Comparison of ENCODE assay signal across 12 cellular contexts in the genomic region with DNA sequence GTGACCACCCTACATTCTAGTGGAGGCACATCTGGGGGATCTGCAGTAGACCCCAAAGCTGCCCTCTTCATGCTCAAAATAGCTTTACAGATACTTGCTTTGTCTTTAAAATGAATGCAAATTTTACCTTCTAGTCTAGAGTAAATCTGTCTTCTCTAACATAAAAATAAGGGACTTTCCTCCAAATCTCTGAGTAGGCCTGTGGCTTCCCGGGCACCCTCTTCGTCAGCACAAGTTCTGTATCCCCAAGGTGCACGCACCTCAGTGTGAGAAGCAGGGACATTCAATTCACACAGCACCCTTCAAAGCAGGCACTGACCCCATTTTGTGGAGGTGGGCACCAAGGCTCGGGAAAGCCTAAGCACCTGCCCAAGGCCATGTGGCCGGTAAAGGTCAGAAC. TPM values are rescaled to one million over a fixed set of nuclear protein-coding genes. Genes with fewer than 3 reads are reported as not detected.
A peak's percentile ranks its signal among the peaks of the same experiment; 100 is the strongest.
DNase-seq lines count a peak whose midpoint lies in the region; ATAC-seq, FAIRE-seq and TF ChIP-seq lines count a peak whose summit lies in the region.
"Had no signal": no experiment of that assay in that cellular context is flagged by ENCODE, and none has a peak within 500 bp of the region (broad histone marks: within the 10 kb centered on the region; RNA-seq: fewer than 3 reads in every experiment).

No MANE protein-coding gene starts in this region.

- H3K27ac ChIP-seq in KMS-11 = peak overlapping the region; percentile 15
- no peak overlapping the region for H3K27ac ChIP-seq in astrocyte (ENCODE audit: low read depth, low read length)
- peak overlapping the region in 1 of 2 donors; percentile 98 for H3K27ac ChIP-seq in coronary artery
- H3K27ac ChIP-seq: cardiac muscle cell, SJSA1 had no signal

- peaks cover 45% of the 10 kb centered on the region for H3K79me2 ChIP-seq in KMS-11 (ENCODE audit: insufficient read depth, low read depth)
- peaks cover 54% of the 10 kb centered on the region for H3K79me2 ChIP-seq in astrocyte (ENCODE audit: insufficient read depth, low read length)

- H2AFZ ChIP-seq in KMS-11 (ENCODE audit: low read depth) (no peak overlapping the region), astrocyte (ENCODE audit: low read depth, low read length) (no peak overlapping the region)

- no peaks in the 10 kb centered on the region for H3K9me3 ChIP-seq in astrocyte (ENCODE audit: insufficient read depth, low read depth, low read length)
- H3K9me3 ChIP-seq: SJSA1 had no signal

- peaks cover 49% of the 10 kb centered on the region; the same call in 1 of the 2 replicates for H3K36me3 ChIP-seq in KMS-11 (ENCODE audit: insufficient read depth)
- H3K36me3 ChIP-seq in astrocyte (ENCODE audit: insufficient read depth, low read length) = peaks cover 31% of the 10 kb centered on the region

- no peak for FAIRE-seq in astrocyte (lab: Jason Lieb, UNC)

- DNase-seq in GM12865 (ENCODE audit: low read depth) (peak; percentile 71), astrocyte (ENCODE audit: low read depth) (no peak), coronary artery (ENCODE audit: low spot score) (no peak)
- DNase-seq in stimulated activated effector memory CD8-positive, alpha-beta T cell treated with anti-CD3 and anti-CD28 coated beads, Interleukin-12 subunit alpha, Interleukin-12 subunit beta, amount 100 ng/mL, for 72 hours (ENCODE audit: low spot score in 2 of 2) = no peak
- DNase-seq: DMS53, Kasumi-1, NCI-H226 had no signal

- H3K9me3 Mint-ChIP-seq in astrocyte (ENCODE audit: unreplicated experiment) = no peaks in the 10 kb centered on the region
- no peaks in the 10 kb centered on the region for H3K9me3 Mint-ChIP-seq in stimulated activated effector memory CD8-positive, alpha-beta T cell treated with anti-CD3 and anti-CD28 coated beads, Interleukin-12 subunit alpha, Interleukin-12 subunit beta, amount 100 ng/mL, for 72 hours

- ATAC-seq in stimulated activated effector memory CD8-positive, alpha-beta T cell treated with anti-CD3 and anti-CD28 coated beads, Interleukin-12 subunit alpha, Interleukin-12 subunit beta, amount 100 ng/mL, for 72 hours = peak; percentile 72
- ATAC-seq in HG02938 (IDR thresholded peaks at IDR 0.05; ENCODE audit: unreplicated experiment) (no peak), HG03439 (IDR thresholded peaks at IDR 0.05; ENCODE audit: unreplicated experiment) (no peak)

- peaks cover 63% of the 10 kb centered on the region for H3K4me1 ChIP-seq in KMS-11 (ENCODE audit: low read depth, poor library complexity, severe bottlenecking)
- H3K4me1 ChIP-seq in astrocyte (ENCODE audit: insufficient read depth, low read length) = peaks cover 14% of the 10 kb centered on the region

- H4K20me1 ChIP-seq in KMS-11 (ENCODE audit: insufficient read depth) (peaks cover 23% of the 10 kb centered on the region; the same call in 1 of the 2 replicates), astrocyte (ENCODE audit: insufficient read depth, low read length) (peaks cover 95% of the 10 kb centered on the region)

- peak overlapping the region; percentile 4; the same call in 1 of the 2 replicates for H3K4me2 ChIP-seq in KMS-11
- no peak overlapping the region for H3K4me2 ChIP-seq in astrocyte (ENCODE audit: low read length)

- H3K9ac ChIP-seq in KMS-11 = no peak overlapping the region
- no peak overlapping the region for H3K9ac ChIP-seq in astrocyte (ENCODE audit: low read length)

- TF ChIP-seq CTCF in GM12865 (IDR thresholded peaks at IDR 0.05; ENCODE audit: insufficient read depth, low read depth, low read length, missing control alignments) (no peak), KMS-11 (conservative IDR thresholded peaks at IDR 0.05; ENCODE audit: low read depth, low read length) (no peak), astrocyte (IDR thresholded peaks at IDR 0.05; ENCODE audit: insufficient read depth, low read depth, low read length) (no peak), coronary artery (IDR thresholded peaks at IDR 0.05) (no peak)

- H3K27me3 ChIP-seq in KMS-11 (ENCODE audit: insufficient read depth, low read depth) (no peaks in the 10 kb centered on the region), astrocyte (ENCODE audit: insufficient read depth, low read length) (no peaks in the 10 kb centered on the region)
- H3K27me3 ChIP-seq: cardiac muscle cell, SJSA1 had no signal

- H3K4me1 Mint-ChIP-seq in astrocyte (ENCODE audit: low read depth, unreplicated experiment) = peaks cover 27% of the 10 kb centered on the region
- H3K4me1 Mint-ChIP-seq in stimulated activated effector memory CD8-positive, alpha-beta T cell treated with anti-CD3 and anti-CD28 coated beads, Interleukin-12 subunit alpha, Interleukin-12 subunit beta, amount 100 ng/mL, for 72 hours = peaks cover 85% of the 10 kb centered on the region

- H3K36me3 Mint-ChIP-seq in astrocyte (ENCODE audit: low read depth, unreplicated experiment) = peaks cover 41% of the 10 kb centered on the region
- peaks cover 74% of the 10 kb centered on the region for H3K36me3 Mint-ChIP-seq in stimulated activated effector memory CD8-positive, alpha-beta T cell treated with anti-CD3 and anti-CD28 coated beads, Interleukin-12 subunit alpha, Interleukin-12 subunit beta, amount 100 ng/mL, for 72 hours

- H3K4me3 Mint-ChIP-seq in astrocyte (ENCODE audit: unreplicated experiment) = no peak overlapping the region
- H3K4me3 Mint-ChIP-seq in stimulated activated effector memory CD8-positive, alpha-beta T cell treated with anti-CD3 and anti-CD28 coated beads, Interleukin-12 subunit alpha, Interleukin-12 subunit beta, amount 100 ng/mL, for 72 hours = peak overlapping the region; percentile 48

- H3K27me3 Mint-ChIP-seq in astrocyte (ENCODE audit: low read depth, unreplicated experiment) = no peaks in the 10 kb centered on the region

- H3K4me3 ChIP-seq in GM12865 (ENCODE audit: low read depth, low read length) = peak overlapping the region; percentile 21
- no peak overlapping the region for H3K4me3 ChIP-seq in KMS-11 (IDR thresholded peaks at IDR 0.05; ENCODE audit: insufficient read depth, low read depth, low read length)
- H3K4me3 ChIP-seq in astrocyte (ENCODE audit: insufficient read depth, low read depth, low read length) = no peak overlapping the region
- H3K4me3 ChIP-seq in coronary artery = no peak overlapping the region
- H3K4me3 ChIP-seq: cardiac muscle cell, SJSA1 had no signal

- H3K27ac Mint-ChIP-seq in astrocyte (ENCODE audit: unreplicated experiment) = peak overlapping the region; percentile 26
- H3K27ac Mint-ChIP-seq in stimulated activated effector memory CD8-positive, alpha-beta T cell treated with anti-CD3 and anti-CD28 coated beads, Interleukin-12 subunit alpha, Interleukin-12 subunit beta, amount 100 ng/mL, for 72 hours = peak overlapping the region; percentile 95

RNA-seq across cellular contexts. Expression of a gene that starts 19.0 kb away (rescaled TPM):
- 51.7 and 56.6 TPM in 2 replicates for total RNA-seq in astrocyte
